18 cellular contexts compared by ENCODE assay signal in genomic region chrX:43064096-43064495, GRCh38.
A peak's percentile ranks its signal among the peaks of the same experiment; 100 is the strongest.
DNase-seq lines count a peak whose midpoint lies in the region; FAIRE-seq and TF ChIP-seq lines count a peak whose summit lies in the region.
"Had no signal": no experiment of that assay in that cellular context is flagged by ENCODE, and none has a peak within 500 bp of the region (broad histone marks: within the 10 kb centered on the region; RNA-seq: fewer than 3 reads in every experiment).

No MANE protein-coding gene starts in this region.

- H4K20me1 ChIP-seq in keratinocyte (ENCODE audit: control insufficient read depth, extremely low read depth, insufficient read depth, low read length), result no peaks in the 10 kb centered on the region

- H3K4me1 ChIP-seq in keratinocyte (ENCODE audit: control insufficient read depth, extremely low read depth, insufficient read depth, low read length), result no peaks in the 10 kb centered on the region
- no peaks in the 10 kb centered on the region for H3K4me1 ChIP-seq in transverse colon

- no peak overlapping the region for H2AFZ ChIP-seq in keratinocyte (ENCODE audit: control insufficient read depth, low read length)
- H2AFZ ChIP-seq: GM23338 had no signal

- TF ChIP-seq CTCF in bronchial epithelial cell (IDR thresholded peaks at IDR 0.05; ENCODE audit: insufficient read depth, low read length, severe bottlenecking) (no peak), keratinocyte (optimal IDR thresholded peaks at IDR 0.05 in 1 of 3, IDR thresholded peaks at IDR 0.05 in 1 of 3, conservative IDR thresholded peaks at IDR 0.05 in 1 of 3; ENCODE audit: extremely low read depth in 1 of 3, insufficient read depth in 2 of 3, low read length in 3 of 3) (no peak), transverse colon (IDR thresholded peaks at IDR 0.05) (no peak)

- DNase-seq in A172 (ENCODE audit: low spot score) (peak; percentile 7), HTR-8/SVneo (ENCODE audit: insufficient read length, low spot score) (no peak), bronchial epithelial cell (ENCODE audit: low read depth) (peak; percentile 65), keratinocyte (ENCODE audit: low read depth, low spot score) (peak; percentile 26), NCI-H2081 (lab: John Stamatoyannopoulos, UW) (no peak), midbrain (lab: John Stamatoyannopoulos, UW) (no peak), iPS-NIHi11 (ENCODE audit: low spot score) (no peak), transverse colon (no peak)
- DNase-seq: 8988T; ACHN; C1 segment of cervical spinal cord; Calu3; CD4-positive, alpha-beta T cell; DMS79; H7 had no signal

- no peak overlapping the region for H3K4me2 ChIP-seq in keratinocyte (ENCODE audit: control insufficient read depth, extremely low read depth, insufficient read depth, low read depth, low read length)
- H3K4me2 ChIP-seq: GM23338 had no signal

- H3K36me3 ChIP-seq in bronchial epithelial cell (ENCODE audit: control insufficient read depth, insufficient read depth, low read length) (no peaks in the 10 kb centered on the region), keratinocyte (ENCODE audit: control insufficient read depth in 2 of 2, extremely low read depth in 1 of 2, insufficient read depth in 2 of 2, low read length in 2 of 2) (no peaks in the 10 kb centered on the region), transverse colon (no peaks in the 10 kb centered on the region)

- H3K4me3 ChIP-seq in bronchial epithelial cell (ENCODE audit: low read depth, low read length) (no peak overlapping the region), keratinocyte (ENCODE audit: control insufficient read depth in 2 of 3, extremely low read depth in 1 of 3, insufficient read depth in 2 of 3, low read depth in 1 of 3, low read length in 3 of 3) (no peak overlapping the region), transverse colon (no peak overlapping the region)
- H3K4me3 ChIP-seq: GM23338 had no signal

- H3K9me1 ChIP-seq in keratinocyte (ENCODE audit: control insufficient read depth, extremely low read depth, insufficient read depth, low read length), result no peaks in the 10 kb centered on the region

- no peak overlapping the region for H3K9ac ChIP-seq in keratinocyte (ENCODE audit: control insufficient read depth, extremely low read depth, insufficient read depth, low read length)

- H3K27me3 ChIP-seq in bronchial epithelial cell (ENCODE audit: control insufficient read depth, insufficient read depth, low read length), result no peaks in the 10 kb centered on the region
- no peaks in the 10 kb centered on the region for H3K27me3 ChIP-seq in keratinocyte (ENCODE audit: control insufficient read depth, extremely low read depth, insufficient read depth, low read length)
- H3K27me3 ChIP-seq in transverse colon, result no peaks in the 10 kb centered on the region

- in situ Hi-C loops in transverse colon (cut with MboI; ENCODE audit: low pct_ligation_motif_present in 1 of 4, low pct_unique_long_range_greater_than_20kb in 1 of 4, low sequenced_read_pairs in 3 of 4), result no loop called here

- no peak overlapping the region for H3K27ac ChIP-seq in keratinocyte (ENCODE audit: control insufficient read depth, insufficient read depth, low read length)
- H3K27ac ChIP-seq in transverse colon, result no peak overlapping the region
- H3K27ac ChIP-seq: HL-60 had no signal

- dilution Hi-C loops in keratinocyte (cut with MboI; ENCODE audit: extremely low pct_ligation_motif_present, low sequenced_read_pairs), result no loop called here

- H3K79me2 ChIP-seq in keratinocyte (ENCODE audit: control insufficient read depth, insufficient read depth, low read length), result no peaks in the 10 kb centered on the region

- H3K9me3 ChIP-seq in keratinocyte (ENCODE audit: control insufficient read depth, low read depth, low read length) (no peaks in the 10 kb centered on the region), transverse colon (no peaks in the 10 kb centered on the region)

- WGBS in transverse colon (ENCODE audit: low coverage in 1 of 2), 2 donors, result 76% methylated on average over 1 of the region's 1 CpG; no CpG with 5 or more reads in 1 of the 2 donors

- no peak for TF ChIP-seq EP300 in transverse colon (IDR thresholded peaks at IDR 0.05; ENCODE audit: low read depth)

- intact Hi-C loops in transverse colon (cut with DNase I; ENCODE audit: low total_unique reads), result no loop called here

- peak; percentile 36 for FAIRE-seq in HTR-8/SVneo (lab: Jason Lieb, UNC)
- FAIRE-seq in bronchial epithelial cell (lab: Jason Lieb, UNC), result no peak
- FAIRE-seq in keratinocyte (lab: Jason Lieb, UNC), result no peak
- FAIRE-seq: GM12891 had no signal

- TF ChIP-seq POLR2A in transverse colon (IDR thresholded peaks at IDR 0.05), result no peak

Comparison
In these comparisons a context has a peak if more than half of its experiments do, and no peak if none do; other contexts are left out.
1. DNase-seq: peak in A172 (single experiment), bronchial epithelial cell (single experiment) and keratinocyte (single experiment); none in HTR-8/SVneo (single experiment), NCI-H2081 (0 of 2), midbrain (single experiment), iPS-NIHi11 (single experiment) and transverse colon (single experiment).